ENCODE assay signal across 25 cellular contexts in the genomic region with DNA sequence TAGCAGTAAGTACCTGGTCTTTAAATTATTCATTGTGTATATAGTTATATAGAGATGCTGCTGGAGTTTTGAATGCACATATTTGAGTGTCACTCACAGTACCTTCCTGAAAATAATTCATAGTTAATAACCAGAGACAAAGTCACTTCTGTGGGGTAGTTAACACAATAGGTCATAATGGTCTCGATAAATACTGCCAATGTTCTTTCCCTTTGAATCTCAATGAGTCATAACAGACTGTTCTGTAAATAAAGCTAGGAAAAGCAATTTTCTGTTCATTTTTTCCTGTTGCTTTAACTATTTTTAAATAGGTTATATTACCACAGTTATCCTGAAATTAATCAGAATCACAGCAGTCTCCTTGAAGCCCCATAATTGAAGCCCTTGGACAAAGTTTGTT.
DNase-seq lines count a peak whose midpoint lies in the region; ATAC-seq, FAIRE-seq and TF ChIP-seq lines count a peak whose summit lies in the region.
"Had no signal": no experiment of that assay in that cellular context is flagged by ENCODE, and none has a peak within 500 bp of the region (broad histone marks: within the 10 kb centered on the region; RNA-seq: fewer than 3 reads in every experiment).

No MANE protein-coding gene starts in this region.

- peaks cover 9% of the 10 kb centered on the region; the same call in 1 of the 2 replicates for H3K4me1 ChIP-seq in GM12878 (ENCODE audit: control insufficient read depth, insufficient read depth, low read length)
- H3K4me1 ChIP-seq: psoas muscle, suprapubic skin had no signal

- H3K9me3 ChIP-seq in GM12878 (replicated peaks; ENCODE audit: control insufficient read depth, insufficient read depth, low read length): no peaks in the 10 kb centered on the region
- H3K9me3 ChIP-seq: left ventricle myocardium inferior, mucosa of descending colon, psoas muscle, suprapubic skin had no signal

- peak overlapping the region; percentile 21; the same call in 1 of the 2 replicates for H3K4me3 Mint-ChIP-seq in HFFc6
- no peak overlapping the region for H3K4me3 Mint-ChIP-seq in activated T-helper 1 cell treated with anti-CD3 and anti-CD28 coated beads, Interleukin-12 subunit alpha, Interleukin-12 subunit beta, Interleukin-2, Interleukin-4 antibody, amounts not matched to agents 30 ng/mL and 10 ng/mL and 1 ng/mL, durations not matched to agents 14 hours and 24 hours and 36 hours
- H3K4me3 Mint-ChIP-seq: activated B cell treated with CpG ODN at 0.5 μM for 24 hours; activated CD8-positive, alpha-beta T cell treated with anti-CD3 and anti-CD28 coated beads, Interleukin-2, amount 10 ng/mL, durations not matched to agents 7 days and 5 days; activated naive CD4-positive, alpha-beta T cell treated with anti-CD3 and anti-CD28 coated beads, Interleukin-2, amount 50 U/mL, for 24 hours; activated T-cell treated with anti-CD3 and anti-CD28 coated beads, Interleukin-2, amount 50 U/mL, for 4 hours; brain; CD4-positive, alpha-beta T cell; GM23338; neural crest cell had no signal

- TF ChIP-seq CTCF in HFFc6 (IDR thresholded peaks at IDR 0.05) (no peak), GM12878 (IDR thresholded peaks at IDR 0.05 in 2 of 3, conservative IDR thresholded peaks at IDR 0.05 in 1 of 3; ENCODE audit: control insufficient read depth in 2 of 3, extremely low read depth in 1 of 3, insufficient read depth in 1 of 3, low read depth in 3 of 3, low read length in 3 of 3) (no peak), omental fat pad (IDR thresholded peaks at IDR 0.05) (no peak)

- peaks cover 0 to 8% of the 10 kb centered on the region in 2 experiments; a peak in 1 of 4 replicates for H3K36me3 ChIP-seq in GM12878 (ENCODE audit: control insufficient read depth in 2 of 2, insufficient read depth in 2 of 2, low read length in 1 of 2)

- no peaks in the 10 kb centered on the region for H3K79me2 ChIP-seq in GM12878 (ENCODE audit: control insufficient read depth, insufficient read depth, low read length)

- no peak overlapping the region for H3K4me2 ChIP-seq in GM12878 (ENCODE audit: control insufficient read depth, insufficient read depth)
- H3K4me2 ChIP-seq: GM23338 had no signal

- H3K27ac Mint-ChIP-seq in HFFc6: no peak overlapping the region
- no peak overlapping the region for H3K27ac Mint-ChIP-seq in activated T-helper 1 cell treated with anti-CD3 and anti-CD28 coated beads, Interleukin-12 subunit alpha, Interleukin-12 subunit beta, Interleukin-2, Interleukin-4 antibody, amounts not matched to agents 30 ng/mL and 10 ng/mL and 1 ng/mL, durations not matched to agents 14 hours and 24 hours and 36 hours
- H3K27ac Mint-ChIP-seq: activated B cell treated with CpG ODN at 0.5 μM for 24 hours; activated CD8-positive, alpha-beta T cell treated with anti-CD3 and anti-CD28 coated beads, Interleukin-2, amount 10 ng/mL, durations not matched to agents 7 days and 5 days; activated naive CD4-positive, alpha-beta T cell treated with anti-CD3 and anti-CD28 coated beads, Interleukin-2, amount 50 U/mL, for 24 hours; brain; CD4-positive, alpha-beta T cell had no signal

- no peaks in the 10 kb centered on the region for H4K20me1 ChIP-seq in GM12878 (ENCODE audit: control insufficient read depth, insufficient read depth)

- peak; percentile 66 for FAIRE-seq in GM12878 (lab: Jason Lieb, UNC)

- TF ChIP-seq RAD21 in GM12878 (IDR thresholded peaks at IDR 0.05; ENCODE audit: insufficient read depth, low read depth, low read length): no peak

- H3K4me3 ChIP-seq in GM12878: no peak overlapping the region
- H3K4me3 ChIP-seq: GM23338, left ventricle myocardium inferior, mucosa of descending colon, psoas muscle, suprapubic skin had no signal

- POLR2A ChIA-PET in GM12878 (lab: Charles Lee): no interaction called here

- CTCF ChIA-PET in GM12878 (lab: Yijun Ruan, JAX): interaction anchor here (2.3 kb wide), 1 partner anchor 9 kb away, joined by 5 read pairs; no protein-coding TSS in a partner anchor

- peaks cover 44% of the 10 kb centered on the region for H3K4me1 Mint-ChIP-seq in HFFc6 (ENCODE audit: low read depth)
- no peaks in the 10 kb centered on the region for H3K4me1 Mint-ChIP-seq in activated T-helper 1 cell treated with anti-CD3 and anti-CD28 coated beads, Interleukin-12 subunit alpha, Interleukin-12 subunit beta, Interleukin-2, Interleukin-4 antibody, amounts not matched to agents 30 ng/mL and 10 ng/mL and 1 ng/mL, durations not matched to agents 14 hours and 24 hours and 36 hours (ENCODE audit: low read depth)
- H3K4me1 Mint-ChIP-seq: activated B cell treated with CpG ODN at 0.5 μM for 24 hours had no signal

- intact Hi-C loops in GM12878 (cut with micrococcal nuclease; ENCODE audit: unreplicated experiment): no loop called here
- intact Hi-C loops in activated T-helper 1 cell treated with anti-CD3 and anti-CD28 coated beads, Interleukin-12 subunit alpha, Interleukin-12 subunit beta, Interleukin-2, Interleukin-4 antibody, amounts not matched to agents 30 ng/mL and 10 ng/mL and 1 ng/mL, durations not matched to agents 14 hours and 24 hours and 36 hours (cut with micrococcal nuclease): loop anchor here (10.0 kb wide), 1 partner anchor 113 kb away; a partner anchor contains a TSS

- BruUV-seq in GM12878 (replicated peaks; lab: Mats Ljungman, UMichigan): no TSS peak

- H3K27ac ChIP-seq in GM12878 (ENCODE audit: control insufficient read depth, insufficient read depth): no peak overlapping the region
- H3K27ac ChIP-seq: left ventricle myocardium inferior, psoas muscle, suprapubic skin had no signal

- no peaks in the 10 kb centered on the region for H3K27me3 ChIP-seq in GM12878 (replicated peaks in 1 of 2; ENCODE audit: control insufficient read depth in 2 of 2, insufficient read depth in 2 of 2, low read length in 1 of 2)
- H3K27me3 ChIP-seq: suprapubic skin had no signal

- DNase-seq in AG08395 (ENCODE audit: low spot score): peak; percentile 10
- no peak for DNase-seq in HFFc6
- no peak for DNase-seq in GM12878 (ENCODE audit: low read depth, low spot score)
- peak; percentile 51 for DNase-seq in iris pigment epithelial cell (ENCODE audit: low read depth)
- no peak for DNase-seq in omental fat pad (ENCODE audit: low spot score)
- DNase-seq in NAMALWA (ENCODE audit: low spot score): no peak
- no peak for DNase-seq in activated T-helper 1 cell treated with anti-CD3 and anti-CD28 coated beads, Interleukin-12 subunit alpha, Interleukin-12 subunit beta, Interleukin-2, Interleukin-4 antibody, amounts not matched to agents 30 ng/mL and 10 ng/mL and 1 ng/mL, durations not matched to agents 14 hours and 24 hours and 36 hours (ENCODE audit: low spot score)
- no peak for DNase-seq in ureter (ENCODE audit: low spot score)
- DNase-seq: activated B cell treated with CpG ODN at 0.5 μM for 24 hours; activated CD8-positive, alpha-beta T cell treated with anti-CD3 and anti-CD28 coated beads, Interleukin-2, amount 10 ng/mL, durations not matched to agents 7 days and 5 days; activated T-cell treated with anti-CD3 and anti-CD28 coated beads, Interleukin-2, amount 50 U/mL, for 4 hours; CD4-positive, alpha-beta T cell; DMS79; glutamatergic neuron; left ventricle myocardium inferior; mucosa of descending colon; NCI-H1436; NCI-H2171; OCI-M1; psoas muscle had no signal

- ATAC-seq in GM12878: no peak
- no peak for ATAC-seq in omental fat pad (ENCODE audit: low FRiP score)
- ATAC-seq: activated CD8-positive, alpha-beta T cell treated with anti-CD3 and anti-CD28 coated beads, Interleukin-2, amount 10 ng/mL, durations not matched to agents 7 days and 5 days; activated T-cell treated with anti-CD3 and anti-CD28 coated beads, Interleukin-2, amount 50 U/mL, for 4 hours; GM23338; mucosa of descending colon; psoas muscle had no signal

- WGBS in GM12878 (ENCODE audit: insufficient coverage, insufficient replicate concordance, low lambda C conversion rate, missing lambda C conversion rate): 5% methylated on average over 1 of the region's 1 CpG

- in situ Hi-C loops in GM12878 (cut with MboI): no loop called here

- H3K27me3 Mint-ChIP-seq in HFFc6 (ENCODE audit: insufficient read depth): no peaks in the 10 kb centered on the region
- no peaks in the 10 kb centered on the region for H3K27me3 Mint-ChIP-seq in activated T-helper 1 cell treated with anti-CD3 and anti-CD28 coated beads, Interleukin-12 subunit alpha, Interleukin-12 subunit beta, Interleukin-2, Interleukin-4 antibody, amounts not matched to agents 30 ng/mL and 10 ng/mL and 1 ng/mL, durations not matched to agents 14 hours and 24 hours and 36 hours (ENCODE audit: insufficient read depth)
- H3K27me3 Mint-ChIP-seq: activated B cell treated with CpG ODN at 0.5 μM for 24 hours; activated naive CD4-positive, alpha-beta T cell treated with anti-CD3 and anti-CD28 coated beads, Interleukin-2, amount 50 U/mL, for 24 hours; brain; CD4-positive, alpha-beta T cell had no signal

- TF ChIP-seq POLR2A in GM12878 (IDR thresholded peaks at IDR 0.05; ENCODE audit: low read depth, low read length): no peak

- no peaks in the 10 kb centered on the region for H3K9me3 Mint-ChIP-seq in HFFc6
- no peaks in the 10 kb centered on the region for H3K9me3 Mint-ChIP-seq in activated T-helper 1 cell treated with anti-CD3 and anti-CD28 coated beads, Interleukin-12 subunit alpha, Interleukin-12 subunit beta, Interleukin-2, Interleukin-4 antibody, amounts not matched to agents 30 ng/mL and 10 ng/mL and 1 ng/mL, durations not matched to agents 14 hours and 24 hours and 36 hours
- H3K9me3 Mint-ChIP-seq: activated B cell treated with CpG ODN at 0.5 μM for 24 hours; activated naive CD4-positive, alpha-beta T cell treated with anti-CD3 and anti-CD28 coated beads, Interleukin-2, amount 50 U/mL, for 24 hours; activated T-cell treated with anti-CD3 and anti-CD28 coated beads, Interleukin-2, amount 50 U/mL, for 4 hours; CD4-positive, alpha-beta T cell; GM23338; neural crest cell had no signal

- H3K36me3 Mint-ChIP-seq in HFFc6 (ENCODE audit: low read depth): peaks cover 5% of the 10 kb centered on the region; the same call in 1 of the 2 replicates
- H3K36me3 Mint-ChIP-seq in activated T-helper 1 cell treated with anti-CD3 and anti-CD28 coated beads, Interleukin-12 subunit alpha, Interleukin-12 subunit beta, Interleukin-2, Interleukin-4 antibody, amounts not matched to agents 30 ng/mL and 10 ng/mL and 1 ng/mL, durations not matched to agents 14 hours and 24 hours and 36 hours (ENCODE audit: low read depth): peaks cover 20% of the 10 kb centered on the region

- SMC1A ChIA-PET in GM12878 (lab: Charles Lee; ENCODE audit: uncharacterized antibody, unreplicated experiment): interaction anchor here (1.1 to 1.5 kb wide), 2 partner anchors 9 to 12 kb away, joined by 3 to 8 read pairs; no protein-coding TSS in a partner anchor

- no peak for TF ChIP-seq EP300 in GM12878 (IDR thresholded peaks at IDR 0.05; ENCODE audit: borderline replicate concordance in 1 of 2, control insufficient read depth in 1 of 2, low read depth in 2 of 2, low read length in 2 of 2)

- no peak overlapping the region for H3K9ac ChIP-seq in GM12878 (ENCODE audit: control insufficient read depth, insufficient read depth, low read length)

- RAD21 ChIA-PET in GM12878 (lab: Charles Lee; ENCODE audit: unreplicated experiment): interaction anchor here (1.7 to 2.3 kb wide), 2 partner anchors 9 to 111 kb away, joined by 5 to 7 read pairs; a partner anchor contains a TSS

- no peak overlapping the region for H2AFZ ChIP-seq in GM12878 (ENCODE audit: control insufficient read depth, low read depth, low read length)
- H2AFZ ChIP-seq: GM23338 had no signal

TF ChIP-seq in GM12878, 131 proteins besides CTCF, POLR2A, EP300 and RAD21 (continues in another document):
- TF ChIP-seq STAT1 (conservative IDR thresholded peaks at IDR 0.05): no peak

Comparison
In these comparisons a context has a peak if more than half of its experiments do, and no peak if none do; other contexts are left out.
1. DNase-seq: peak in AG08395 (single experiment) and iris pigment epithelial cell (single experiment); none in HFFc6 (single experiment), GM12878 (single experiment), omental fat pad (single experiment), NAMALWA (single experiment), activated T-helper 1 cell treated with anti-CD3 and anti-CD28 coated beads, Interleukin-12 subunit alpha, Interleukin-12 subunit beta, Interleukin-2, Interleukin-4 antibody, amounts not matched to agents 30 ng/mL and 10 ng/mL and 1 ng/mL, durations not matched to agents 14 hours and 24 hours and 36 hours (single experiment) and ureter (single experiment).